1 cellular context compared by ENCODE assay signal in genomic region chr16:12199524-12199923, GRCh38.
TF ChIP-seq lines count a peak whose summit lies in the region.

No MANE protein-coding gene starts in this region.

TF ChIP-seq in HepG2, 621 proteins besides CTCF, POLR2A, EP300 and RAD21 (continued from another document):
- no peak for TF ChIP-seq KIAA2018 (CRISPR knock-in tag; IDR thresholded peaks at IDR 0.05; ENCODE audit: borderline replicate concordance)
- TF ChIP-seq TBX3 (IDR thresholded peaks at IDR 0.05; ENCODE audit: borderline replicate concordance): no peak
- no peak for TF ChIP-seq CCAR2 (optimal IDR thresholded peaks at IDR 0.05; ENCODE audit: low read depth, low read length)
- no peak for TF ChIP-seq ZNF205 (CRISPR knock-in tag; IDR thresholded peaks at IDR 0.05)
- TF ChIP-seq ZNF781 (CRISPR knock-in tag; IDR thresholded peaks at IDR 0.05; ENCODE audit: borderline replicate concordance, not compliant biosample characterization): no peak
- TF ChIP-seq FLYWCH1 (CRISPR knock-in tag; IDR thresholded peaks at IDR 0.05): no peak
- peak; percentile 84; the same call in 1 of the 2 replicates for TF ChIP-seq ZBTB10 (CRISPR knock-in tag; IDR thresholded peaks at IDR 0.05; ENCODE audit: borderline replicate concordance)
- no peak for TF ChIP-seq FOXM1 (CRISPR knock-in tag; IDR thresholded peaks at IDR 0.05)
- peak; percentile 75; the same call in 1 of the 2 replicates for TF ChIP-seq ZNF800 (CRISPR knock-in tag; IDR thresholded peaks at IDR 0.05)
- TF ChIP-seq ZSCAN5A (CRISPR knock-in tag; IDR thresholded peaks at IDR 0.05; ENCODE audit: borderline replicate concordance): no peak
- TF ChIP-seq SRSF9 (IDR thresholded peaks at IDR 0.05; ENCODE audit: borderline replicate concordance, insufficient read depth, low read depth, low read length, poor library complexity, severe bottlenecking): no peak
- peak; percentile 61; the same call in 1 of the 2 replicates for TF ChIP-seq NKX3-1 (CRISPR knock-in tag; IDR thresholded peaks at IDR 0.05)
- no peak for TF ChIP-seq ZNF30 (CRISPR knock-in tag; IDR thresholded peaks at IDR 0.05)
- no peak for TF ChIP-seq ZNF329 (CRISPR knock-in tag; IDR thresholded peaks at IDR 0.05; ENCODE audit: low read depth)
- TF ChIP-seq TFAP4 (IDR thresholded peaks at IDR 0.05; ENCODE audit: borderline replicate concordance, low read depth): peak; percentile 88; the same call in 1 of the 2 replicates
- TF ChIP-seq IRF2 (CRISPR knock-in tag; IDR thresholded peaks at IDR 0.05): peak; percentile 53; the same call in 1 of the 2 replicates
- TF ChIP-seq ARNT2 (CRISPR knock-in tag; IDR thresholded peaks at IDR 0.05; ENCODE audit: low read depth): 0 out of 2 replicates have a peak, but pooled peaks have one; percentile 22
- TF ChIP-seq TOE1 (CRISPR knock-in tag; IDR thresholded peaks at IDR 0.05): no peak
- no peak for TF ChIP-seq EED (CRISPR knock-in tag; IDR thresholded peaks at IDR 0.05)
- TF ChIP-seq NFIC (IDR thresholded peaks at IDR 0.05; ENCODE audit: low read length): no peak
- no peak for TF ChIP-seq ZNF549 (CRISPR knock-in tag; IDR thresholded peaks at IDR 0.05)
- TF ChIP-seq ZNF792 (CRISPR knock-in tag; IDR thresholded peaks at IDR 0.05): peak; percentile 81
- no peak for TF ChIP-seq AKNA (CRISPR knock-in tag; IDR thresholded peaks at IDR 0.05; ENCODE audit: borderline replicate concordance)
- TF ChIP-seq ATF3 (CRISPR knock-in tag; IDR thresholded peaks at IDR 0.05): no peak
- no peak for TF ChIP-seq ZSCAN29 (CRISPR knock-in tag; conservative IDR thresholded peaks at IDR 0.05)
- no peak for TF ChIP-seq NFKB2 (CRISPR knock-in tag; IDR thresholded peaks at IDR 0.05; ENCODE audit: borderline replicate concordance)
- TF ChIP-seq ZNF878 (CRISPR knock-in tag; IDR thresholded peaks at IDR 0.05): peak; percentile 56; the same call in 1 of the 2 replicates
